10 cellular contexts compared by ENCODE assay signal in genomic region chr15:64571857-64572291, GRCh38.
DNase-seq lines count a peak whose midpoint lies in the region; ATAC-seq, FAIRE-seq and TF ChIP-seq lines count a peak whose summit lies in the region.
"Had no signal": no experiment of that assay in that cellular context is flagged by ENCODE, and none has a peak within 500 bp of the region (broad histone marks: within the 10 kb centered on the region; RNA-seq: fewer than 3 reads in every experiment).

No MANE protein-coding gene starts in this region.

- H3K4me3 ChIP-seq in lower lobe of right lung (no peak overlapping the region), kidney (ENCODE audit: low read length in 2 of 2) (no peak overlapping the region)

- intact Hi-C loops in lower lobe of right lung (cut with DNase I) (no loop called here), kidney (cut with DNase I) (no loop called here)

- no peak for TF ChIP-seq CTCF in lower lobe of right lung (IDR thresholded peaks at IDR 0.05)
- TF ChIP-seq CTCF in kidney (IDR thresholded peaks at IDR 0.05; ENCODE audit: borderline replicate concordance, extremely low read depth, insufficient read depth): no peak

- DNase-seq in GM12892 (ENCODE audit: insufficient read length) (peak; percentile 15), OCI-M1 (lab: John Stamatoyannopoulos, UW) (peak; percentile 77), lower lobe of right lung (no peak), kidney (no peak), DMS 273 (lab: John Stamatoyannopoulos, UW; ENCODE audit: unreplicated experiment) (no peak), occipital lobe (lab: John Stamatoyannopoulos, UW) (no peak)
- DNase-seq: natural killer cell had no signal

- no peaks in the 10 kb centered on the region for H3K36me3 ChIP-seq in lower lobe of right lung
- no peaks in the 10 kb centered on the region for H3K36me3 ChIP-seq in kidney (ENCODE audit: control insufficient read depth in 1 of 2, insufficient read depth in 2 of 2, low read length in 2 of 2)

- H3K9me3 ChIP-seq in lower lobe of right lung: no peaks in the 10 kb centered on the region
- no peaks in the 10 kb centered on the region for H3K9me3 ChIP-seq in kidney (ENCODE audit: control insufficient read depth in 1 of 2, low read length in 2 of 2)

- peak; percentile 89 for FAIRE-seq in GM12892 (lab: Jason Lieb, UNC)
- FAIRE-seq in kidney (lab: Jason Lieb, UNC): no peak
- FAIRE-seq: RCC 7860 had no signal

- H3K27ac ChIP-seq in lower lobe of right lung (no peak overlapping the region), kidney (ENCODE audit: low read depth in 2 of 2, low read length in 2 of 2) (no peak overlapping the region)

- H3K4me1 ChIP-seq in lower lobe of right lung (peaks cover 24% of the 10 kb centered on the region), kidney (ENCODE audit: control insufficient read depth in 1 of 2, insufficient read depth in 1 of 2, low read depth in 1 of 2, low read length in 2 of 2) (peaks cover 2 to 3% of the 10 kb centered on the region in 2 donors)

- TF ChIP-seq POLR2A in GM12892 (IDR thresholded peaks at IDR 0.05; ENCODE audit: low read depth, low read length): no peak

- no peaks in the 10 kb centered on the region for H3K27me3 ChIP-seq in lower lobe of right lung (ENCODE audit: low read depth)

- ATAC-seq in GM21619 (IDR thresholded peaks at IDR 0.05; ENCODE audit: unreplicated experiment): peak; percentile 63
- peak; percentile 58 to 61 for ATAC-seq in lower lobe of right lung
- ATAC-seq in HG02759 (IDR thresholded peaks at IDR 0.05; ENCODE audit: unreplicated experiment): no peak
- ATAC-seq: natural killer cell had no signal

- no peak overlapping the region for H3K9ac ChIP-seq in kidney (ENCODE audit: low read length in 2 of 2)

Comparison
In these comparisons a context has a peak if more than half of its experiments do, and no peak if none do; other contexts are left out.
1. DNase-seq: peak in GM12892 (single experiment) and OCI-M1 (single experiment); none in lower lobe of right lung (single experiment), kidney (single experiment), DMS 273 (single experiment) and occipital lobe (single experiment).